In genomic region chr4:38802561-38803355, GRCh38 we compare ENCODE assay signal across 16 cellular contexts. TPM values are rescaled to one million over a fixed set of nuclear protein-coding genes. Genes with fewer than 3 reads are reported as not detected.
DNase-seq lines count a peak whose midpoint lies in the region; ATAC-seq and TF ChIP-seq lines count a peak whose summit lies in the region.
"Had no signal": no experiment of that assay in that cellular context is flagged by ENCODE, and none has a peak within 500 bp of the region (broad histone marks: within the 10 kb centered on the region; RNA-seq: fewer than 3 reads in every experiment).

No MANE protein-coding gene starts in this region.

- no peak for ATAC-seq in CD4-positive, alpha-beta T cell (ENCODE audit: poor library complexity)
- no peak for ATAC-seq in activated naive CD8-positive, alpha-beta T cell treated with anti-CD3 and anti-CD28 coated beads, Interleukin-2, amount 10 ng/mL, durations not matched to agents 7 days and 5 days (ENCODE audit: low read depth)
- ATAC-seq in naive thymus-derived CD4-positive, alpha-beta T cell = no peak
- no peak for ATAC-seq in foreskin keratinocyte
- ATAC-seq in HG03196 (IDR thresholded peaks at IDR 0.05; ENCODE audit: unreplicated experiment) = no peak
- no peak for ATAC-seq in stimulated activated effector memory CD8-positive, alpha-beta T cell treated with anti-CD3 and anti-CD28 coated beads, Interleukin-12 subunit alpha, Interleukin-12 subunit beta, amount 100 ng/mL, for 72 hours
- ATAC-seq: Panc1 had no signal

- no peak for TF ChIP-seq CTCF in CD4-positive, alpha-beta T cell (IDR thresholded peaks at IDR 0.05)
- TF ChIP-seq CTCF in GM12865 (IDR thresholded peaks at IDR 0.05; ENCODE audit: insufficient read depth, low read depth, low read length, missing control alignments) = no peak
- no peak for TF ChIP-seq CTCF in foreskin keratinocyte (conservative IDR thresholded peaks at IDR 0.05)

- H3K27ac Mint-ChIP-seq in CD4-positive, alpha-beta T cell = no peak overlapping the region
- H3K27ac Mint-ChIP-seq in activated naive CD8-positive, alpha-beta T cell treated with anti-CD3 and anti-CD28 coated beads, Interleukin-2, amount 10 ng/mL, durations not matched to agents 7 days and 5 days = no peak overlapping the region
- peak overlapping the region in 6 of 9 donors; percentile 6 to 99 (median 85) for H3K27ac Mint-ChIP-seq in naive thymus-derived CD4-positive, alpha-beta T cell
- H3K27ac Mint-ChIP-seq in stimulated activated effector memory CD8-positive, alpha-beta T cell treated with anti-CD3 and anti-CD28 coated beads, Interleukin-12 subunit alpha, Interleukin-12 subunit beta, amount 100 ng/mL, for 72 hours = no peak overlapping the region

- H3K9me3 ChIP-seq in CD4-positive, alpha-beta T cell (ENCODE audit: control insufficient read depth, low read length) = peaks cover 53% of the 10 kb centered on the region
- H3K9me3 ChIP-seq in naive thymus-derived CD4-positive, alpha-beta T cell (ENCODE audit: control insufficient read depth in 2 of 3, low read length in 3 of 3) = peaks cover 0 to 52% (median 4%) of the 10 kb centered on the region in 3 experiments
- H3K9me3 ChIP-seq: sigmoid colon, thyroid gland had no signal

- CTCF ChIA-PET in CD4-positive, alpha-beta T cell (lab: Charles Lee) = interaction anchor here (1.2 to 3.0 kb wide), 5 partner anchors 14 to 740 kb away, joined by 3 to 18 read pairs (median 5); partner anchors contain the start of gene TLR10
- CTCF ChIA-PET in naive thymus-derived CD4-positive, alpha-beta T cell (lab: Charles Lee) = interaction anchor here (0.9 to 3.1 kb wide), 8 partner anchors 8 to 60 kb away, joined by 3 to 41 read pairs (median 4); partner anchors contain the start of gene TLR10

- no peaks in the 10 kb centered on the region for H3K27me3 ChIP-seq in CD4-positive, alpha-beta T cell (ENCODE audit: control insufficient read depth, insufficient read depth, low read length)
- no peaks in the 10 kb centered on the region for H3K27me3 ChIP-seq in naive thymus-derived CD4-positive, alpha-beta T cell (ENCODE audit: control insufficient read depth in 2 of 2, insufficient read depth in 2 of 2, low read length in 2 of 2)
- no peaks in the 10 kb centered on the region for H3K27me3 ChIP-seq in foreskin keratinocyte
- H3K27me3 ChIP-seq: sigmoid colon, thyroid gland had no signal

- peaks cover 8 to 12% of the 10 kb centered on the region in 2 donors for H3K4me1 ChIP-seq in naive thymus-derived CD4-positive, alpha-beta T cell (ENCODE audit: control insufficient read depth in 2 of 2, insufficient read depth in 2 of 2, low read length in 2 of 2)
- H3K4me1 ChIP-seq in foreskin keratinocyte = peaks cover 9% of the 10 kb centered on the region

- H3K36me3 Mint-ChIP-seq in CD4-positive, alpha-beta T cell (ENCODE audit: low read depth) = peaks cover 77% of the 10 kb centered on the region
- peaks cover 54% of the 10 kb centered on the region for H3K36me3 Mint-ChIP-seq in activated naive CD8-positive, alpha-beta T cell treated with anti-CD3 and anti-CD28 coated beads, Interleukin-2, amount 10 ng/mL, durations not matched to agents 7 days and 5 days
- peaks cover 35 to 65% (median 57%) of the 10 kb centered on the region in 5 donors for H3K36me3 Mint-ChIP-seq in naive thymus-derived CD4-positive, alpha-beta T cell
- peaks cover 17% of the 10 kb centered on the region for H3K36me3 Mint-ChIP-seq in stimulated activated effector memory CD8-positive, alpha-beta T cell treated with anti-CD3 and anti-CD28 coated beads, Interleukin-12 subunit alpha, Interleukin-12 subunit beta, amount 100 ng/mL, for 72 hours

- intact Hi-C loops in CD4-positive, alpha-beta T cell (cut with DNase I, micrococcal nuclease) = loop anchor here (2.0 to 5.0 kb wide), 2 partner anchors 40 to 42 kb away; no protein-coding TSS in a partner anchor
- intact Hi-C loops in naive thymus-derived CD4-positive, alpha-beta T cell (cut with micrococcal nuclease) = no loop called here

- peaks cover 41% of the 10 kb centered on the region for H3K4me1 Mint-ChIP-seq in CD4-positive, alpha-beta T cell (ENCODE audit: low read depth)
- peaks cover 23% of the 10 kb centered on the region for H3K4me1 Mint-ChIP-seq in activated naive CD8-positive, alpha-beta T cell treated with anti-CD3 and anti-CD28 coated beads, Interleukin-2, amount 10 ng/mL, durations not matched to agents 7 days and 5 days
- peaks cover 28 to 46% (median 39%) of the 10 kb centered on the region in 7 donors for H3K4me1 Mint-ChIP-seq in naive thymus-derived CD4-positive, alpha-beta T cell
- H3K4me1 Mint-ChIP-seq in stimulated activated effector memory CD8-positive, alpha-beta T cell treated with anti-CD3 and anti-CD28 coated beads, Interleukin-12 subunit alpha, Interleukin-12 subunit beta, amount 100 ng/mL, for 72 hours = peaks cover 35% of the 10 kb centered on the region

- H3K36me3 ChIP-seq in naive thymus-derived CD4-positive, alpha-beta T cell (ENCODE audit: control insufficient read depth in 2 of 3, insufficient read depth in 3 of 3, low read length in 3 of 3) = peaks cover 4 to 47% (median 16%) of the 10 kb centered on the region in 3 experiments
- H3K36me3 ChIP-seq: thyroid gland had no signal

- H3K4me3 ChIP-seq in GM12865 (ENCODE audit: low read depth, low read length) = peak overlapping the region; percentile 73
- no peak overlapping the region for H3K4me3 ChIP-seq in naive thymus-derived CD4-positive, alpha-beta T cell (ENCODE audit: low read length)
- H3K4me3 ChIP-seq: thyroid gland had no signal

- POLR2A ChIA-PET in CD4-positive, alpha-beta T cell (lab: Charles Lee) = interaction anchor here (0.6 to 3.4 kb wide), 5 partner anchors 12 to 139 kb away, joined by 3 to 19 read pairs (median 7); partner anchors contain the start of genes TLR10 and TLR6
- POLR2A ChIA-PET in activated naive CD8-positive, alpha-beta T cell treated with anti-CD3 and anti-CD28 coated beads, Interleukin-2, amount 10 ng/mL, durations not matched to agents 7 days and 5 days (lab: Charles Lee) = interaction anchor here (1.5 kb wide), 1 partner anchor 12 kb away, joined by 7 read pairs; no protein-coding TSS in a partner anchor
- POLR2A ChIA-PET in naive thymus-derived CD4-positive, alpha-beta T cell (lab: Charles Lee) = interaction anchor here (0.5 kb wide), 1 partner anchor 362 kb away, joined by 3 read pairs; no protein-coding TSS in a partner anchor

- H3K9me3 Mint-ChIP-seq in CD4-positive, alpha-beta T cell = peaks cover 21% of the 10 kb centered on the region
- H3K9me3 Mint-ChIP-seq in activated naive CD8-positive, alpha-beta T cell treated with anti-CD3 and anti-CD28 coated beads, Interleukin-2, amount 10 ng/mL, durations not matched to agents 7 days and 5 days = peaks cover 14% of the 10 kb centered on the region
- peaks cover 17 to 63% (median 34%) of the 10 kb centered on the region in 11 donors for H3K9me3 Mint-ChIP-seq in naive thymus-derived CD4-positive, alpha-beta T cell
- peaks cover 18% of the 10 kb centered on the region for H3K9me3 Mint-ChIP-seq in stimulated activated effector memory CD8-positive, alpha-beta T cell treated with anti-CD3 and anti-CD28 coated beads, Interleukin-12 subunit alpha, Interleukin-12 subunit beta, amount 100 ng/mL, for 72 hours

- H3K27me3 Mint-ChIP-seq in CD4-positive, alpha-beta T cell = no peaks in the 10 kb centered on the region
- no peaks in the 10 kb centered on the region for H3K27me3 Mint-ChIP-seq in activated naive CD8-positive, alpha-beta T cell treated with anti-CD3 and anti-CD28 coated beads, Interleukin-2, amount 10 ng/mL, durations not matched to agents 7 days and 5 days
- H3K27me3 Mint-ChIP-seq in naive thymus-derived CD4-positive, alpha-beta T cell = no peaks in the 10 kb centered on the region

- DNase-seq in CD4-positive, alpha-beta T cell = no peak
- DNase-seq in GM12865 (ENCODE audit: low read depth) (no peak), foreskin keratinocyte (no peak), GDM1 (lab: John Stamatoyannopoulos, UW) (no peak)
- no peak for DNase-seq in activated naive CD8-positive, alpha-beta T cell treated with anti-CD3 and anti-CD28 coated beads, Interleukin-2, amount 10 ng/mL, durations not matched to agents 7 days and 5 days
- DNase-seq in naive thymus-derived CD4-positive, alpha-beta T cell = peak in 3 of 9 donors; percentile 8 to 30 (median 10)
- no peak for DNase-seq in stimulated activated effector memory CD8-positive, alpha-beta T cell treated with anti-CD3 and anti-CD28 coated beads, Interleukin-12 subunit alpha, Interleukin-12 subunit beta, amount 100 ng/mL, for 72 hours (ENCODE audit: low spot score in 2 of 2)
- DNase-seq: cortex of kidney, sigmoid colon, thyroid gland had no signal

- no peak overlapping the region for H3K27ac ChIP-seq in CD4-positive, alpha-beta T cell (ENCODE audit: low read depth, low read length)
- no peak overlapping the region for H3K27ac ChIP-seq in naive thymus-derived CD4-positive, alpha-beta T cell (ENCODE audit: low read depth, low read length)
- H3K27ac ChIP-seq in foreskin keratinocyte = no peak overlapping the region
- H3K27ac ChIP-seq: thyroid gland had no signal

- peak overlapping the region; percentile 39 for H3K4me3 Mint-ChIP-seq in CD4-positive, alpha-beta T cell
- peak overlapping the region; percentile 99 for H3K4me3 Mint-ChIP-seq in activated naive CD8-positive, alpha-beta T cell treated with anti-CD3 and anti-CD28 coated beads, Interleukin-2, amount 10 ng/mL, durations not matched to agents 7 days and 5 days
- peak overlapping the region in 9 of 10 donors; percentile 13 to 92 (median 89) for H3K4me3 Mint-ChIP-seq in naive thymus-derived CD4-positive, alpha-beta T cell
- no peak overlapping the region for H3K4me3 Mint-ChIP-seq in stimulated activated effector memory CD8-positive, alpha-beta T cell treated with anti-CD3 and anti-CD28 coated beads, Interleukin-12 subunit alpha, Interleukin-12 subunit beta, amount 100 ng/mL, for 72 hours

RNA-seq across cellular contexts. Expression of gene TLR1, which starts 1.8 kb away (rescaled TPM):
- total RNA-seq in CD4-positive, alpha-beta T cell = 10 to 100 TPM; 16.2 to 16.3 TPM
- 10 to 100 TPM; 14.9 to 17.2 TPM for total RNA-seq in activated naive CD8-positive, alpha-beta T cell treated with anti-CD3 and anti-CD28 coated beads, Interleukin-2, amount 10 ng/mL, durations not matched to agents 7 days and 5 days
- 10 to 100 TPM; 11.8 to 41.9 (median 17.7) TPM for total RNA-seq in naive thymus-derived CD4-positive, alpha-beta T cell
- 10 to 100 TPM; 22.1 to 23.0 TPM for polyA plus RNA-seq in naive thymus-derived CD4-positive, alpha-beta T cell
- 0.21 and 0.27 TPM in 2 replicates for total RNA-seq in foreskin keratinocyte
- polyA plus RNA-seq in foreskin keratinocyte = 0.06 and 0.07 TPM in 2 replicates
- total RNA-seq: H1 had no signal
- polyA plus RNA-seq: H1, neural cell had no signal

RNA-seq across cellular contexts. Expression of gene TLR10, which starts 20.0 kb away (rescaled TPM):
- total RNA-seq in CD4-positive, alpha-beta T cell = not detected
- total RNA-seq in activated naive CD8-positive, alpha-beta T cell treated with anti-CD3 and anti-CD28 coated beads, Interleukin-2, amount 10 ng/mL, durations not matched to agents 7 days and 5 days = under 1 TPM; 0.25 to 0.26 TPM
- total RNA-seq in naive thymus-derived CD4-positive, alpha-beta T cell = 1 to 10 TPM in 1 of 5 experiments, under 1 TPM in 3, not detected in 1; 0.13 to 1.6 (median 0.58) TPM
- polyA plus RNA-seq in naive thymus-derived CD4-positive, alpha-beta T cell = under 1 TPM; 0.14 to 0.33 TPM
- not detected in 2 replicates for total RNA-seq in foreskin keratinocyte
- not detected in 2 replicates for polyA plus RNA-seq in foreskin keratinocyte
- total RNA-seq: activated CD8-positive, alpha-beta memory T cell treated with anti-CD3 and anti-CD28 coated beads for 36 hours; H1; NCI-H460 had no signal
- polyA plus RNA-seq: H1 had no signal

RNA-seq across cellular contexts. Expression of gene TLR6, which starts 53.9 kb away (rescaled TPM):
- 1 to 10 TPM in 1 of 2 experiments, under 1 TPM in 1; 0.69 to 1.3 TPM for total RNA-seq in CD4-positive, alpha-beta T cell
- total RNA-seq in activated naive CD8-positive, alpha-beta T cell treated with anti-CD3 and anti-CD28 coated beads, Interleukin-2, amount 10 ng/mL, durations not matched to agents 7 days and 5 days = 1 to 10 TPM; 4.8 to 5.9 TPM
- total RNA-seq in naive thymus-derived CD4-positive, alpha-beta T cell = 1 to 10 TPM in 4 of 5 experiments, under 1 TPM in 1; 1.00 to 8.8 (median 1.9) TPM
- polyA plus RNA-seq in naive thymus-derived CD4-positive, alpha-beta T cell = not detected
- 0.41 and 0.53 TPM in 2 replicates for total RNA-seq in foreskin keratinocyte
- polyA plus RNA-seq in foreskin keratinocyte = 0.09 and 0.17 TPM in 2 replicates
- polyA plus RNA-seq: neural cell had no signal

Comparison
In these comparisons a context has a peak if more than half of its experiments do, and no peak if none do; other contexts are left out.
1. H3K27ac Mint-ChIP-seq: peak in naive thymus-derived CD4-positive, alpha-beta T cell (6 of 9); none in CD4-positive, alpha-beta T cell (single experiment), activated naive CD8-positive, alpha-beta T cell treated with anti-CD3 and anti-CD28 coated beads, Interleukin-2, amount 10 ng/mL, durations not matched to agents 7 days and 5 days (single experiment) and stimulated activated effector memory CD8-positive, alpha-beta T cell treated with anti-CD3 and anti-CD28 coated beads, Interleukin-12 subunit alpha, Interleukin-12 subunit beta, amount 100 ng/mL, for 72 hours (single experiment).
2. RNA of gene TLR1, which starts 1.8 kb away (total RNA-seq): 11.8 to 41.9 TPM in naive thymus-derived CD4-positive, alpha-beta T cell, 14.9 to 17.2 TPM in activated naive CD8-positive, alpha-beta T cell treated with anti-CD3 and anti-CD28 coated beads, Interleukin-2, amount 10 ng/mL, durations not matched to agents 7 days and 5 days and 16.2 to 16.3 TPM in CD4-positive, alpha-beta T cell; 0.21 to 0.27 TPM in foreskin keratinocyte; every median in the first group is over 10 times any median in the second.
3. intact Hi-C loops: an anchor here in CD4-positive, alpha-beta T cell (2.0 to 5.0 kb wide); none called in naive thymus-derived CD4-positive, alpha-beta T cell.